26 cellular contexts compared by ENCODE assay signal in the genomic region with DNA sequence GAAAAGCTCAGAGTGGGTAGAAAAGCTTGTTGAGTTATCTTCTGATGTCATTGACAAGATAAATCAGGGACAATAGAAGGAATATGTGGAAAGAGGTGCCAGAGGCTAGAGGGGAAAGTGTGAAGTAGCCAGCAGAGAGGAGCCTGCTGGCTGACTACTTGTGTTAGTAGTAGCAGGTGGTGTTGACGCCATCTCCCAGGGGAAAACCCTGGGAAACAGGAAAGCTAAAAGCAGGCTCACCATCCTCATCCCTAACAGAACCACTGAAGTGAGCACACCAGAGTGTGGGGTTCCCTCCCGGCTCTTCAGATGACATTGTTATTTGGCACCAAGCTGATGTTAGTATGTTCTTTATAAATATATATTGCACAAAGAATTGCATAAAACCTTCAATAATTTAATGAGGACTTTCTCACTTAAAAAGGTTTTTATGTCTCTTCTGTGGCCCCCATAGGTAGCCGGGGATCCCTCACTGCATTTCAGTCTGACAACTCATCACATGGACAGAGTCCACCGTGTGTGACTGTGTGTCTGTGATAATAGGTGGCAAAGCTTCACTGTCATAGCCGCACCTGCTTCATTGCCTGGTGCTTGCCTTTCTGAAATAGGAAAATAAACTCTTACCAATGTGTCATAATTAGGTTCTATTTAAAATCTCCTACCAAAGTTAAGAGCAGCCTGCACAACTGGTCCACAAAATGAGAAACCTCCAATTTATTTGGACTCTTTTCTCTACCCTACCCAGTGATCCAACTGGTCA.
DNase-seq lines count a peak whose midpoint lies in the region; TF ChIP-seq lines count a peak whose summit lies in the region.
"Had no signal": no experiment of that assay in that cellular context is flagged by ENCODE, and none has a peak within 500 bp of the region (broad histone marks: within the 10 kb centered on the region; RNA-seq: fewer than 3 reads in every experiment).

No MANE protein-coding gene starts in this region.

- H3K4me2 ChIP-seq in OCI-LY7 (ENCODE audit: low read length): peak overlapping the region; percentile 93
- H3K4me2 ChIP-seq: GM23338 had no signal

- POLR2A ChIA-PET in OCI-LY7 (lab: Charles Lee): interaction anchor here (0.5 to 9.1 kb wide), 5 partner anchors 9 to 329 kb away, joined by 3 to 262 read pairs (median 3); no protein-coding TSS in a partner anchor

- H3K27me3 Mint-ChIP-seq in osteocyte (ENCODE audit: unreplicated experiment): peaks cover 47% of the 10 kb centered on the region

- no peaks in the 10 kb centered on the region for H3K9me3 Mint-ChIP-seq in osteocyte (ENCODE audit: unreplicated experiment)
- H3K9me3 Mint-ChIP-seq: activated CD4-positive, alpha-beta T cell treated with anti-CD3 and anti-CD28 coated beads, Interleukin-2, amount 10 ng/mL, durations not matched to agents 7 days and 5 days; activated naive CD8-positive, alpha-beta T cell treated with anti-CD3 and anti-CD28 coated beads, Interleukin-2, amount 50 U/mL, for 24 hours; activated T-cell treated with anti-CD3 and anti-CD28 coated beads, Interleukin-2, amount 50 U/mL, for 4 hours; dendritic cell treated with granulocyte-macrophage colony-stimulating factor and Interleukin-4, amounts not matched to agents 40 ng/mL and 50 ng/mL, for 4 days; endodermal cell; GM23338 had no signal

- no peaks in the 10 kb centered on the region for H3K9me3 ChIP-seq in OCI-LY7 (ENCODE audit: low read length)
- H3K9me3 ChIP-seq: Caco-2, pancreas, Peyer's patch, SJCRH30 had no signal

- peak; percentile 45 for DNase-seq in NCI-H82 (lab: John Stamatoyannopoulos, UW)
- DNase-seq in NCI-H82 treated with DMSO at 0.1 percent for 48 hours (lab: John Stamatoyannopoulos, UW; ENCODE audit: unreplicated experiment): no peak
- DNase-seq in NCI-H2107 (lab: John Stamatoyannopoulos, UW): peak; percentile 58
- peak; percentile 74 for DNase-seq in OCI-LY7 (ENCODE audit: low spot score)
- no peak for DNase-seq in GF-D8 (lab: John Stamatoyannopoulos, UW)
- no peak for DNase-seq in osteocyte (ENCODE audit: extremely low spot score, unreplicated experiment)
- DNase-seq in NCI-H2196 (lab: John Stamatoyannopoulos, UW; ENCODE audit: unreplicated experiment): no peak
- DNase-seq in amniotic stem cell (lab: John Stamatoyannopoulos, UW): no peak
- DNase-seq: activated CD4-positive, alpha-beta T cell treated with anti-CD3 and anti-CD28 coated beads, Interleukin-2, amount 10 ng/mL, durations not matched to agents 7 days and 5 days; activated naive CD8-positive, alpha-beta T cell treated with anti-CD3 and anti-CD28 coated beads, Interleukin-2, amount 50 U/mL, for 24 hours; activated T-cell treated with anti-CD3 and anti-CD28 coated beads, Interleukin-2, amount 50 U/mL, for 4 hours; Caco-2; central memory CD4-positive, alpha-beta T cell; endodermal cell; foreskin keratinocyte; Kasumi-1; NCI-H1048; pancreas; Peyer's patch; stimulated activated CD4-positive, alpha-beta T cell treated with anti-CD3 and anti-CD28 coated beads, Interleukin-2, amount 100 ng/mL, for 48 hours; trophoblast cell had no signal

- no peaks in the 10 kb centered on the region for H3K4me1 Mint-ChIP-seq in osteocyte (ENCODE audit: unreplicated experiment)
- H3K4me1 Mint-ChIP-seq: activated CD4-positive, alpha-beta T cell treated with anti-CD3 and anti-CD28 coated beads, Interleukin-2, amount 10 ng/mL, durations not matched to agents 7 days and 5 days; endodermal cell; GM23338 had no signal

- CTCF ChIA-PET in OCI-LY7 (lab: Charles Lee; ENCODE audit: unreplicated experiment): interaction anchor here (0.6 to 2.5 kb wide), 3 partner anchors 9 to 14 kb away, joined by 3 to 12 read pairs (median 6); no protein-coding TSS in a partner anchor

- peaks cover 87% of the 10 kb centered on the region for H3K4me1 ChIP-seq in OCI-LY7 (ENCODE audit: insufficient read depth, low read length, poor library complexity, severe bottlenecking)
- H3K4me1 ChIP-seq: foreskin keratinocyte, pancreas, Peyer's patch, SJCRH30 had no signal

- peaks cover 50% of the 10 kb centered on the region; the same call in 1 of the 2 replicates for H3K79me2 ChIP-seq in OCI-LY7 (ENCODE audit: insufficient read depth, low read depth, low read length)

- no peaks in the 10 kb centered on the region for H3K36me3 Mint-ChIP-seq in osteocyte (ENCODE audit: unreplicated experiment)

- no TSS peak for BruUV-seq in OCI-LY7 (replicated peaks; lab: Mats Ljungman, UMichigan)

- TF ChIP-seq CTCF in OCI-LY7 (conservative IDR thresholded peaks at IDR 0.05; ENCODE audit: low read length) (no peak), osteocyte (IDR thresholded peaks at IDR 0.05) (no peak)

- H3K4me3 Mint-ChIP-seq in osteocyte (ENCODE audit: unreplicated experiment): no peak overlapping the region
- H3K4me3 Mint-ChIP-seq: activated CD4-positive, alpha-beta T cell treated with anti-CD3 and anti-CD28 coated beads, Interleukin-2, amount 10 ng/mL, durations not matched to agents 7 days and 5 days; activated naive CD8-positive, alpha-beta T cell treated with anti-CD3 and anti-CD28 coated beads, Interleukin-2, amount 50 U/mL, for 24 hours; activated T-cell treated with anti-CD3 and anti-CD28 coated beads, Interleukin-2, amount 50 U/mL, for 4 hours; dendritic cell treated with granulocyte-macrophage colony-stimulating factor and Interleukin-4, amounts not matched to agents 40 ng/mL and 50 ng/mL, for 4 days; endodermal cell; GM23338 had no signal

- intact Hi-C loops in OCI-LY7 (cut with micrococcal nuclease; ENCODE audit: unreplicated experiment): loop anchor here (1.0 to 10.0 kb wide), 2 partner anchors 13 to 889 kb away; no protein-coding TSS in a partner anchor

- H2AFZ ChIP-seq in OCI-LY7 (ENCODE audit: low read length): peak overlapping the region; percentile 81; the same call in 1 of the 2 replicates
- H2AFZ ChIP-seq: GM23338 had no signal

- H4K20me1 ChIP-seq in OCI-LY7 (ENCODE audit: insufficient read depth, low read length): no peaks in the 10 kb centered on the region

- H3K9me2 ChIP-seq in OCI-LY7 (ENCODE audit: insufficient read depth, low read length): no peaks in the 10 kb centered on the region

- H3K27ac ChIP-seq in OCI-LY7 (ENCODE audit: low read depth, low read length, poor library complexity, severe bottlenecking): peak overlapping the region; percentile 84
- H3K27ac ChIP-seq: foreskin keratinocyte, HL-60, pancreas, Peyer's patch, SJCRH30 had no signal

- no peaks in the 10 kb centered on the region for H3K36me3 ChIP-seq in OCI-LY7 (ENCODE audit: insufficient read depth, low read length)
- H3K36me3 ChIP-seq: pancreas, Peyer's patch, SJCRH30 had no signal

- H3K4me3 ChIP-seq in OCI-LY7 (ENCODE audit: low read depth, low read length, poor library complexity, severe bottlenecking): peak overlapping the region; percentile 70
- H3K4me3 ChIP-seq: GM23338, lung, pancreas, Peyer's patch, SJCRH30 had no signal

- H3K27ac Mint-ChIP-seq in osteocyte (ENCODE audit: unreplicated experiment): no peak overlapping the region
- H3K27ac Mint-ChIP-seq: activated CD4-positive, alpha-beta T cell treated with anti-CD3 and anti-CD28 coated beads, Interleukin-2, amount 10 ng/mL, durations not matched to agents 7 days and 5 days; activated naive CD8-positive, alpha-beta T cell treated with anti-CD3 and anti-CD28 coated beads, Interleukin-2, amount 50 U/mL, for 24 hours; dendritic cell treated with granulocyte-macrophage colony-stimulating factor and Interleukin-4, amounts not matched to agents 40 ng/mL and 50 ng/mL, for 4 days; endodermal cell; GM23338 had no signal

Comparison
In these comparisons a context has a peak if more than half of its experiments do, and no peak if none do; other contexts are left out.
1. DNase-seq: peak in NCI-H82 (single experiment), NCI-H2107 (single experiment) and OCI-LY7 (single experiment); none in NCI-H82 treated with DMSO at 0.1 percent for 48 hours (single experiment), GF-D8 (single experiment), osteocyte (single experiment), NCI-H2196 (single experiment) and amniotic stem cell (single experiment).